Comparison of ENCODE assay signal across 8 cellular contexts in genomic region chr17:39979865-39980401, GRCh38. TPM values are rescaled to one million over a fixed set of nuclear protein-coding genes. Genes with fewer than 3 reads are reported as not detected.
A peak's percentile ranks its signal among the peaks of the same experiment; 100 is the strongest.
DNase-seq lines count a peak whose midpoint lies in the region; ATAC-seq and TF ChIP-seq lines count a peak whose summit lies in the region.

No MANE protein-coding gene starts in this region.

- peaks cover 35% of the 10 kb centered on the region for H3K4me1 Mint-ChIP-seq in mesothelial cell of epicardium

- peaks cover 7% of the 10 kb centered on the region for H3K27me3 Mint-ChIP-seq in mesothelial cell of epicardium (ENCODE audit: low read depth)

- ATAC-seq in GM19324 (IDR thresholded peaks at IDR 0.05; ENCODE audit: low FRiP score, unreplicated experiment), result peak; percentile 1

- peaks cover 6% of the 10 kb centered on the region for H3K36me3 Mint-ChIP-seq in mesothelial cell of epicardium

- peaks cover 38% of the 10 kb centered on the region for H3K4me1 ChIP-seq in vagina

- H3K4me3 ChIP-seq in vagina, result peak overlapping the region; percentile 50 to 94

- intact Hi-C loops in vagina (cut with DNase I), result no loop called here

- peaks cover 0 to 9% of the 10 kb centered on the region in 2 donors for H3K36me3 ChIP-seq in vagina

- H3K27me3 ChIP-seq in vagina, result no peaks in the 10 kb centered on the region

- no peaks in the 10 kb centered on the region for H3K9me3 Mint-ChIP-seq in mesothelial cell of epicardium

- DNase-seq in D341Med (ENCODE audit: low spot score) (peak; percentile 67), HUDEP-2 (lab: John Stamatoyannopoulos, UW; ENCODE audit: unreplicated experiment in 76 of 76) (peak in 46 of 76 experiments; percentile 3 to 71 (median 42)), SIG-M5 (lab: John Stamatoyannopoulos, UW) (peak; percentile 54), mesothelial cell of epicardium (ENCODE audit: low spot score in 2 of 2, unreplicated experiment in 2 of 2) (no peak), vagina (ENCODE audit: extremely low spot score in 2 of 2) (no peak), foreskin melanocyte (no peak)
- peak; percentile 16 for DNase-seq in effector CD8-positive, alpha-beta T cell (lab: John Stamatoyannopoulos, UW)

- no peak for TF ChIP-seq CTCF in mesothelial cell of epicardium (IDR thresholded peaks at IDR 0.05; ENCODE audit: unreplicated experiment)
- TF ChIP-seq CTCF in vagina (IDR thresholded peaks at IDR 0.05), result no peak

- no peaks in the 10 kb centered on the region for H3K9me3 ChIP-seq in vagina

- peak overlapping the region; percentile 79 for H3K4me3 Mint-ChIP-seq in mesothelial cell of epicardium

- H3K27ac ChIP-seq in vagina, result peak overlapping the region; percentile 86

- H3K27ac Mint-ChIP-seq in mesothelial cell of epicardium, result peak overlapping the region; percentile 92

- no peak for TF ChIP-seq POLR2A in vagina (IDR thresholded peaks at IDR 0.05)

RNA-seq across cellular contexts. Expression of gene PSMD3, which starts 0.7 kb away (rescaled TPM):
- total RNA-seq in mesothelial cell of epicardium, result 107 to 111 TPM (median 110 TPM) in 3 replicates
- 95.0 TPM for total RNA-seq in vagina

RNA-seq across cellular contexts. Expression of gene GSDMA, which starts 17.1 kb away (rescaled TPM):
- total RNA-seq in mesothelial cell of epicardium, result not detected in 3 replicates
- 0.74 TPM for total RNA-seq in vagina

RNA-seq across cellular contexts. Expression of gene CSF3, which starts 35.3 kb away (rescaled TPM):
- total RNA-seq in mesothelial cell of epicardium (not detected in 3 replicates), vagina (25.3 TPM)

RNA-seq across cellular contexts. Expression of gene LRRC3C, which starts 52.4 kb away (rescaled TPM):
- not detected in 3 replicates for total RNA-seq in mesothelial cell of epicardium
- total RNA-seq in vagina, result not detected

RNA-seq across cellular contexts. Expression of gene ORMDL3, which starts 52.5 kb away (rescaled TPM):
- total RNA-seq in mesothelial cell of epicardium, result 67.1 to 78.3 TPM (median 69.4 TPM) in 3 replicates
- total RNA-seq in vagina, result 42.7 TPM

Comparison
In these comparisons a context has a peak if more than half of its experiments do, and no peak if none do; other contexts are left out.
1. DNase-seq: peak in D341Med (single experiment), HUDEP-2 (46 of 76), SIG-M5 (single experiment) and effector CD8-positive, alpha-beta T cell (single experiment); none in mesothelial cell of epicardium (0 of 2), vagina (0 of 2) and foreskin melanocyte (single experiment).
2. RNA of gene CSF3, which starts 35.3 kb away (total RNA-seq): 25.3 TPM in vagina (single experiment); not detected in mesothelial cell of epicardium; every median in the first group is over 10 times any median in the second.